Comparison of ENCODE assay signal across 8 cellular contexts in genomic region chr5:250396-250795, GRCh38. TPM values are rescaled to one million over a fixed set of nuclear protein-coding genes. Genes with fewer than 3 reads are reported as not detected.
"Had no signal": no experiment of that assay in that cellular context is flagged by ENCODE, and none has a peak within 500 bp of the region (broad histone marks: within the 10 kb centered on the region; RNA-seq: fewer than 3 reads in every experiment).

No MANE protein-coding gene starts in this region.

RNA-seq across cellular contexts. Expression of gene LRRC14B, which starts 59.1 kb away (rescaled TPM):
- total RNA-seq: activated B cell treated with CpG ODN at 0.5 μM for 24 hours; activated CD4-positive, alpha-beta T cell treated with anti-CD3 and anti-CD28 coated beads, Interleukin-2, amount 10 ng/mL, durations not matched to agents 24 days and 14 days; activated CD8-positive, alpha-beta memory T cell treated with anti-CD3 and anti-CD28 coated beads for 36 hours; activated T-cell treated with anti-CD3 and anti-CD28 coated beads, Interleukin-2, amount 50 U/mL, for 72 hours; adrenal gland; IMR-90; M059J; SJCRH30 had no signal
